Comparison of ENCODE assay signal across 8 cellular contexts in genomic region chr1:26959722-26960624, GRCh38. TPM values are rescaled to one million over a fixed set of nuclear protein-coding genes. Genes with fewer than 3 reads are reported as not detected.
DNase-seq lines count a peak whose midpoint lies in the region; ATAC-seq, FAIRE-seq and TF ChIP-seq lines count a peak whose summit lies in the region.

KDF1 (minus strand) TSS chr1:26960468; CDS start chr1:26952380, 8,088 bp downstream.

- WGBS in HepG2 (ENCODE audit: low lambda C conversion rate) = 0% methylated on average over 2 of the region's 86 CpGs

- TF ChIP-seq EP300 in HepG2 (IDR thresholded peaks at IDR 0.05; ENCODE audit: low read depth in 2 of 2, low read length in 2 of 2) (no peak), HepG2 (CRISPR knock-in tag; IDR thresholded peaks at IDR 0.05; ENCODE audit: borderline replicate concordance) (no peak)

- ATAC-seq in HepG2 = peak; percentile 76
- peak; percentile 78 for ATAC-seq in stimulated activated effector memory CD8-positive, alpha-beta T cell treated with anti-CD3 and anti-CD28 coated beads, Interleukin-12 subunit alpha, Interleukin-12 subunit beta, amount 100 ng/mL, for 72 hours
- ATAC-seq in GM19467 (IDR thresholded peaks at IDR 0.05; ENCODE audit: unreplicated experiment) = no peak
- ATAC-seq in HG03432 (IDR thresholded peaks at IDR 0.05; ENCODE audit: unreplicated experiment) = no peak
- no peak for ATAC-seq in GM21423 (IDR thresholded peaks at IDR 0.05; ENCODE audit: unreplicated experiment)

- 0 out of 4 replicates have a peak, but pooled peaks of 1 of the 2 experiments have one; percentile 11 for TF ChIP-seq POLR2A in HepG2 (IDR thresholded peaks at IDR 0.05; ENCODE audit: insufficient read depth in 1 of 2, low read depth in 2 of 2, low read length in 2 of 2)

- H3K27me3 Mint-ChIP-seq in T-helper 1 cell treated with Interleukin-12 subunit alpha and Interleukin-12 subunit beta and Interleukin-4 antibody, amounts not matched to agents 30 μg/mL and 1 μg/mL, for 36 hours (ENCODE audit: low read depth) = peaks cover 71% of the 10 kb centered on the region

- peak within 1 kb of the TSS; percentile 79 for H3K9ac ChIP-seq in HepG2 (ENCODE audit: insufficient read depth, low read depth, low read length)

- no peaks in the 10 kb centered on the region for H3K36me3 Mint-ChIP-seq in T-helper 1 cell treated with Interleukin-12 subunit alpha and Interleukin-12 subunit beta and Interleukin-4 antibody, amounts not matched to agents 30 μg/mL and 1 μg/mL, for 36 hours (ENCODE audit: low read depth)
- H3K36me3 Mint-ChIP-seq in stimulated activated effector memory CD8-positive, alpha-beta T cell treated with anti-CD3 and anti-CD28 coated beads, Interleukin-12 subunit alpha, Interleukin-12 subunit beta, amount 100 ng/mL, for 72 hours = no peaks in the 10 kb centered on the region

- H3K4me1 ChIP-seq in HepG2 (ENCODE audit: insufficient read depth, low read length) = peaks cover 66% of the 10 kb centered on the region

- no peaks in the 10 kb centered on the region for H4K20me1 ChIP-seq in HepG2 (ENCODE audit: insufficient read depth, low read length)

- no peaks in the 10 kb centered on the region for H3K9me3 Mint-ChIP-seq in T-helper 1 cell treated with Interleukin-12 subunit alpha and Interleukin-12 subunit beta and Interleukin-4 antibody, amounts not matched to agents 30 μg/mL and 1 μg/mL, for 36 hours
- no peaks in the 10 kb centered on the region for H3K9me3 Mint-ChIP-seq in stimulated activated effector memory CD8-positive, alpha-beta T cell treated with anti-CD3 and anti-CD28 coated beads, Interleukin-12 subunit alpha, Interleukin-12 subunit beta, amount 100 ng/mL, for 72 hours

- POLR2A ChIA-PET in HepG2 (lab: Yijun Ruan, JAX) = interaction anchor here (1.0 to 5.3 kb wide), 8 partner anchors 10 to 70 kb away, joined by 3 to 63 read pairs (median 6); partner anchors contain the start of genes GPATCH3, GPN2, NR0B2 and TRNP1

- no peak; the same call in 1 of the 2 replicates for TF ChIP-seq RAD21 in HepG2 (CRISPR knock-in tag; IDR thresholded peaks at IDR 0.05)

- no peaks in the 10 kb centered on the region; a peak in 1 of 5 replicates for H3K27me3 ChIP-seq in HepG2 (ENCODE audit: control insufficient read depth in 1 of 2, insufficient read depth in 2 of 2, low read length in 2 of 2)

- intact Hi-C loops in HepG2 (cut with micrococcal nuclease; ENCODE audit: unreplicated experiment) = loop anchor here (10.0 kb wide), 2 partner anchors 85 to 135 kb away; no protein-coding TSS in a partner anchor

- no peak within 1 kb of the TSS for H2AFZ ChIP-seq in HepG2 (ENCODE audit: low read length)

- no peak for FAIRE-seq in HepG2 (lab: Jason Lieb, UNC)

- peak within 1 kb of the TSS; percentile 76 for H3K4me2 ChIP-seq in HepG2 (ENCODE audit: low read depth, low read length)

- DNase-seq in HPDE6-E6E7 (ENCODE audit: extremely low spot score) = peak; percentile 85
- DNase-seq in T47D (ENCODE audit: low read depth in 1 of 2, low spot score in 1 of 2) = peak; percentile 51 to 91
- DNase-seq in HepG2 (ENCODE audit: low spot score) = no peak
- peak in 1 of 2 donors; percentile 55 for DNase-seq in stimulated activated effector memory CD8-positive, alpha-beta T cell treated with anti-CD3 and anti-CD28 coated beads, Interleukin-12 subunit alpha, Interleukin-12 subunit beta, amount 100 ng/mL, for 72 hours (ENCODE audit: low spot score in 2 of 2)

- CTCF ChIA-PET in HepG2 (lab: Yijun Ruan, JAX; ENCODE audit: low intra/inter-chr PET ratio, low total read pairs) = no interaction called here

- peaks cover 4% of the 10 kb centered on the region for H3K4me1 Mint-ChIP-seq in T-helper 1 cell treated with Interleukin-12 subunit alpha and Interleukin-12 subunit beta and Interleukin-4 antibody, amounts not matched to agents 30 μg/mL and 1 μg/mL, for 36 hours (ENCODE audit: low read depth)
- peaks cover 6% of the 10 kb centered on the region for H3K4me1 Mint-ChIP-seq in stimulated activated effector memory CD8-positive, alpha-beta T cell treated with anti-CD3 and anti-CD28 coated beads, Interleukin-12 subunit alpha, Interleukin-12 subunit beta, amount 100 ng/mL, for 72 hours

- no peaks in the 10 kb centered on the region for H3K79me2 ChIP-seq in HepG2 (ENCODE audit: insufficient read depth, low read length)

- BruUV-seq in HepG2 (replicated peaks; lab: Mats Ljungman, UMichigan) = no TSS peak

- TF ChIP-seq CTCF in HepG2 (CRISPR knock-in tag; IDR thresholded peaks at IDR 0.05) = peak; percentile 48; the same call in 1 of the 2 replicates

- H3K4me3 Mint-ChIP-seq in T-helper 1 cell treated with Interleukin-12 subunit alpha and Interleukin-12 subunit beta and Interleukin-4 antibody, amounts not matched to agents 30 μg/mL and 1 μg/mL, for 36 hours = peak within 1 kb of the TSS; percentile 54
- H3K4me3 Mint-ChIP-seq in stimulated activated effector memory CD8-positive, alpha-beta T cell treated with anti-CD3 and anti-CD28 coated beads, Interleukin-12 subunit alpha, Interleukin-12 subunit beta, amount 100 ng/mL, for 72 hours = peak within 1 kb of the TSS; percentile 70

- H3K9me3 ChIP-seq in HepG2 (ENCODE audit: low read length) = no peaks in the 10 kb centered on the region

- H3K4me3 ChIP-seq in HepG2 (replicated peaks in 1 of 3; ENCODE audit: insufficient read depth in 1 of 3, low read depth in 2 of 3, low read length in 3 of 3) = peak within 1 kb of the TSS; percentile 82 to 93 (median 88)

- in situ Hi-C loops in T47D (cut with HindIII; ENCODE audit: low pct_unique_long_range_greater_than_20kb, low sequenced_read_pairs) = no loop called here
- in situ Hi-C loops in HepG2 (cut with HindIII; ENCODE audit: extremely low pct_ligation_motif_present, low pct_unique_long_range_greater_than_20kb) = loop anchor here (5.0 kb wide), 1 partner anchor 37 kb away; no protein-coding TSS in a partner anchor

- no peak within 1 kb of the TSS for H3K27ac Mint-ChIP-seq in T-helper 1 cell treated with Interleukin-12 subunit alpha and Interleukin-12 subunit beta and Interleukin-4 antibody, amounts not matched to agents 30 μg/mL and 1 μg/mL, for 36 hours
- peak within 1 kb of the TSS; percentile 77 for H3K27ac Mint-ChIP-seq in stimulated activated effector memory CD8-positive, alpha-beta T cell treated with anti-CD3 and anti-CD28 coated beads, Interleukin-12 subunit alpha, Interleukin-12 subunit beta, amount 100 ng/mL, for 72 hours

- H3K36me3 ChIP-seq in HepG2 (replicated peaks in 1 of 2; ENCODE audit: control insufficient read depth in 1 of 2, insufficient read depth in 2 of 2, low read length in 2 of 2) = no peaks in the 10 kb centered on the region

- H3K27ac ChIP-seq in HepG2 (ENCODE audit: extremely low read length, insufficient read depth, low read length) = peak within 1 kb of the TSS; percentile 6

TF ChIP-seq in HepG2, 621 proteins besides CTCF, POLR2A, EP300 and RAD21 (continues in another document):
- no peak; the same call in 1 of the 2 replicates for TF ChIP-seq MYC (CRISPR knock-in tag; IDR thresholded peaks at IDR 0.05; ENCODE audit: borderline replicate concordance)

RNA-seq across cellular contexts. Expression of gene KDF1, which starts in this region (rescaled TPM):
- total RNA-seq in HepG2 (2016; rRNA removed; fragmentation: Illumina TruSeq; extraction: Trizol) = 1.9 and 2.4 TPM in 2 replicates
- total RNA-seq in HepG2 (2016; cell fraction: cytosol; rRNA removed; fragmentation: Illumina TruSeq; extraction: Trizol; ENCODE audit: low read depth) = 0.61 and 1.1 TPM in 2 replicates
- total RNA-seq in HepG2 (2016; cell fraction: insoluble cytoplasmic fraction; rRNA removed; fragmentation: Illumina TruSeq; extraction: Trizol) = 1.6 and 2.1 TPM in 2 replicates
- total RNA-seq in HepG2 (2016; cell fraction: membrane; rRNA removed; fragmentation: Illumina TruSeq; extraction: Trizol) = 2.0 and 2.1 TPM in 2 replicates
- total RNA-seq in HepG2 (2016; cell fraction: nucleus; rRNA removed; fragmentation: Illumina TruSeq; extraction: Trizol) = 0.75 and 1.1 TPM in 2 replicates
- polyA plus RNA-seq in HepG2 (2011; rRNA removed) = 4.9 and 7.4 TPM in 2 replicates
- polyA plus RNA-seq in HepG2 (2011; cell fraction: cytosol; rRNA removed) = 4.3 and 6.8 TPM in 2 replicates
- polyA plus RNA-seq in HepG2 (2011; cell fraction: nucleus; rRNA removed) = 5.9 and 7.2 TPM in 2 replicates
- polyA plus RNA-seq in HepG2 (2012) = 4.8 and 6.0 TPM in 2 replicates
- 0.87 and 0.94 TPM in 2 replicates for polyA plus RNA-seq in HepG2 (2016; cell fraction: cytosol; fragmentation: Illumina TruSeq; extraction: Trizol; ENCODE audit: low read depth)
- polyA plus RNA-seq in HepG2 (2016; cell fraction: insoluble cytoplasmic fraction; fragmentation: Illumina TruSeq; extraction: Trizol; ENCODE audit: low read depth) = 2.0 and 2.7 TPM in 2 replicates
- 1.6 and 2.0 TPM in 2 replicates for polyA plus RNA-seq in HepG2 (2016; cell fraction: membrane; fragmentation: Illumina TruSeq; extraction: Trizol; ENCODE audit: low read depth)
- polyA plus RNA-seq in HepG2 (2016; cell fraction: nucleus; fragmentation: Illumina TruSeq; extraction: Trizol; ENCODE audit: insufficient read depth, low read depth) = 2.9 and 3.3 TPM in 2 replicates
- polyA minus RNA-seq in HepG2 (2011; rRNA and poly(A)+ RNA removed; ENCODE audit: low replicate concordance) = 12.8 TPM in 1 of 2 replicates, not detected in the other
- polyA minus RNA-seq in HepG2 (2011; cell fraction: cytosol; rRNA and poly(A)+ RNA removed) = 4.2 and 4.4 TPM in 2 replicates
- polyA minus RNA-seq in HepG2 (2011; cell fraction: nucleus; rRNA and poly(A)+ RNA removed) = 1.3 and 2.0 TPM in 2 replicates

Comparison
In these comparisons a context has a peak if more than half of its experiments do, and no peak if none do; other contexts are left out.
1. ATAC-seq: peak in HepG2 (single experiment) and stimulated activated effector memory CD8-positive, alpha-beta T cell treated with anti-CD3 and anti-CD28 coated beads, Interleukin-12 subunit alpha, Interleukin-12 subunit beta, amount 100 ng/mL, for 72 hours (single experiment); none in GM19467 (single experiment), HG03432 (single experiment) and GM21423 (single experiment).